In the genomic region with DNA sequence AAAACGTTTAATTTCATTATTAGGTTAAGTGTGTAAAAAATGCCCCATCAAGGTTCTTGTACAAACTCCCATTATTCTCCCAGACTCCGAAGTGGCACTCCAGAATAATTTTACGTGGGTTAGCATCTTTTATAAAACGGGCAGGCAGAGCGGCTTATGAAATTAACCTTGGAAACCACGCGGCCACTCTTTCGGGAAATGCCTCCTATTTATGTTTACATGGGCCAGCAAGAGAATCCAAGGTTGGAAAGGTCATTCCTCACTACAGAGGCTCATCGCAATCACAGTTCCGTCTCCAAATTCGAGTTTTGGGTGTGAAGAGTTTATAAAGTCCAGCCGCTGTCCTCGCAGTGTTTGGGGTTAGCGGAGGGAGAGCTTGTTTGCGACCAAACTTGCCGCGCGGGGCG, we compare ENCODE assay signal across 8 cellular contexts. TPM values are rescaled to one million over a fixed set of nuclear protein-coding genes. Genes with fewer than 3 reads are reported as not detected.
A peak's percentile ranks its signal among the peaks of the same experiment; 100 is the strongest.
DNase-seq lines count a peak whose midpoint lies in the region; ATAC-seq, FAIRE-seq and TF ChIP-seq lines count a peak whose summit lies in the region.

No MANE protein-coding gene starts in this region.

- H3K4me3 ChIP-seq in A549 (peak overlapping the region; percentile 55), HAP-1 (peak overlapping the region; percentile 38), astrocyte of the cerebellum (ENCODE audit: low read depth, low read length) (peak overlapping the region; percentile 50), mesodermal cell (ENCODE audit: extremely low read depth, insufficient read depth, low read length, poor library complexity, severe bottlenecking) (peak overlapping the region; percentile 71)

- FAIRE-seq in A549 (lab: Jason Lieb, UNC), result no peak

- H3K27ac ChIP-seq in A549, result peak overlapping the region; percentile 97
- H3K27ac ChIP-seq in mesodermal cell (ENCODE audit: low read depth, low read length, severe bottlenecking), result peak overlapping the region; percentile 97

- POLR2A ChIA-PET in A549 (lab: Yijun Ruan, JAX), result interaction anchor here (0.6 to 3.4 kb wide), 9 partner anchors 13 to 252 kb away, joined by 3 to 50 read pairs (median 5); no protein-coding TSS in a partner anchor

- no peaks in the 10 kb centered on the region for H3K27me3 ChIP-seq in HAP-1 (ENCODE audit: low read depth)

- WGBS in A549 (ENCODE audit: missing lambda C conversion rate), result 3% methylated on average over 13 of the region's 19 CpGs
- WGBS in mesodermal cell (ENCODE audit: insufficient coverage in 2 of 2), 2 experiments, result 10 to 18% methylated on average over 14 to 16 of the region's 19 CpGs

- TF ChIP-seq RAD21 in A549 (conservative IDR thresholded peaks at IDR 0.05 in 1 of 2, IDR thresholded peaks at IDR 0.05 in 1 of 2), result no peak

- no peak for TF ChIP-seq POLR2A in A549 (IDR thresholded peaks at IDR 0.05; ENCODE audit: low read length)

- CTCF ChIA-PET in A549 (lab: Yijun Ruan, JAX), result interaction anchor here (0.6 to 6.3 kb wide), 10 partner anchors 16 to 247 kb away, joined by 3 to 51 read pairs (median 4); no protein-coding TSS in a partner anchor

- TF ChIP-seq CTCF in A549 (IDR thresholded peaks at IDR 0.05), result no peak
- TF ChIP-seq CTCF in astrocyte of the cerebellum (IDR thresholded peaks at IDR 0.05; ENCODE audit: low read depth, low read length, missing control alignments), result no peak

- H3K4me1 ChIP-seq in A549 (peaks cover 33% of the 10 kb centered on the region), HAP-1 (peaks cover 21% of the 10 kb centered on the region), mesodermal cell (ENCODE audit: control insufficient read depth, insufficient read depth, low read length, poor library complexity, severe bottlenecking) (peaks cover 5% of the 10 kb centered on the region)

- DNase-seq in A549 (ENCODE audit: low read depth in 1 of 2, low spot score in 1 of 2), result peak in 1 of 2 experiments; percentile 20
- DNase-seq in HAP-1 (ENCODE audit: low spot score in 2 of 2), result no peak
- no peak for DNase-seq in astrocyte of the cerebellum (ENCODE audit: low read depth)
- DNase-seq in 8988T, result no peak
- no peak for DNase-seq in activated CD8-positive, alpha-beta memory T cell treated with anti-CD3 and anti-CD28 coated beads, Interleukin-2, amount 50 U/mL, for 48 hours

- no peaks in the 10 kb centered on the region for H3K9me3 ChIP-seq in A549
- peaks cover 3% of the 10 kb centered on the region for H3K9me3 ChIP-seq in HAP-1
- H3K9me3 ChIP-seq in mesodermal cell (ENCODE audit: control insufficient read depth, low read length), result no peaks in the 10 kb centered on the region

- TF ChIP-seq EP300 in A549 (IDR thresholded peaks at IDR 0.05), result no peak

- peak overlapping the region; percentile 91 for H3K4me2 ChIP-seq in A549

- H3K36me3 ChIP-seq in HAP-1 (replicated peaks), result no peaks in the 10 kb centered on the region
- no peaks in the 10 kb centered on the region for H3K36me3 ChIP-seq in mesodermal cell (ENCODE audit: control insufficient read depth, insufficient read depth, low read length)

- ATAC-seq in A549, result no peak
- ATAC-seq in GM18870 (IDR thresholded peaks at IDR 0.05; ENCODE audit: unreplicated experiment), result no peak
- no peak for ATAC-seq in HG02642 (IDR thresholded peaks at IDR 0.05; ENCODE audit: poor library complexity, unreplicated experiment)

- in situ Hi-C loops in HAP-1 (cut with MboI; ENCODE audit: low sequenced_read_pairs) (no loop called here), astrocyte of the cerebellum (cut with HindIII; ENCODE audit: low sequenced_read_pairs) (no loop called here)

TF ChIP-seq in A549, 52 proteins besides CTCF, POLR2A, EP300 and RAD21:
- TF ChIP-seq SREBF2 (IDR thresholded peaks at IDR 0.05) (no peak), BHLHE40 (IDR thresholded peaks at IDR 0.05; ENCODE audit: low read depth, low read length) (no peak), CBX8 (IDR thresholded peaks at IDR 0.05) (no peak), HOXB13 (CRISPR knock-in tag; IDR thresholded peaks at IDR 0.05; ENCODE audit: low read depth) (no peak), HOXA7 (CRISPR knock-in tag; IDR thresholded peaks at IDR 0.05) (no peak), SMC3 (IDR thresholded peaks at IDR 0.05) (no peak), FOXS1 (CRISPR knock-in tag; IDR thresholded peaks at IDR 0.05) (no peak), FOSL2 (IDR thresholded peaks at IDR 0.05) (no peak), FOSL2 (CRISPR knock-in tag; IDR thresholded peaks at IDR 0.05) (no peak)

RNA-seq across cellular contexts. Expression of a gene that starts 1.2 kb away (rescaled TPM):
- polyA plus RNA-seq in A549 (2011; rRNA removed) (35.1 and 41.0 TPM in 2 replicates), A549 (2017; fragmentation: RNase III; extraction: RNeasy Plus Mini Kit Qiagen cat#74134 plus additional on column Dnase treatment) (50.9 to 75.6 TPM (median 65.3 TPM) in 3 replicates)
- polyA plus RNA-seq in A549 (2012; cell fraction: cytosol; rRNA removed), result 59.4 and 75.6 TPM in 2 replicates
- 72.3 and 88.3 TPM in 2 replicates for polyA plus RNA-seq in A549 (2012; cell fraction: nucleus; rRNA removed)
- polyA minus RNA-seq in A549 (2011; rRNA and poly(A)+ RNA removed), result 30.7 and 42.3 TPM in 2 replicates
- polyA plus RNA-seq in mesodermal cell (2013, experiment 1 of 2), result 38.0 TPM
- 36.4 TPM for polyA plus RNA-seq in mesodermal cell (2013, experiment 2 of 2)
